In genomic region chr10:26527018-26527417, GRCh38 we compare ENCODE assay signal across 24 cellular contexts.
DNase-seq lines count a peak whose midpoint lies in the region; ATAC-seq and TF ChIP-seq lines count a peak whose summit lies in the region.
"Had no signal": no experiment of that assay in that cellular context is flagged by ENCODE, and none has a peak within 500 bp of the region (broad histone marks: within the 10 kb centered on the region; RNA-seq: fewer than 3 reads in every experiment).

No MANE protein-coding gene starts in this region.

- CTCF ChIA-PET in activated CD4-positive, alpha-beta T cell treated with anti-CD3 and anti-CD28 coated beads for 36 hours (lab: Charles Lee): no interaction called here

- TF ChIP-seq POLR2A in Peyer's patch (IDR thresholded peaks at IDR 0.05) (no peak), body of pancreas (IDR thresholded peaks at IDR 0.05) (no peak)

- peak; percentile 28 for DNase-seq in activated CD4-positive, alpha-beta T cell treated with anti-CD3 and anti-CD28 coated beads for 36 hours
- no peak for DNase-seq in activated CD4-positive, alpha-beta T cell treated with anti-CD3 and anti-CD28 coated beads, Interleukin-2, amount 10 ng/mL, durations not matched to agents 24 days and 14 days
- DNase-seq in activated naive CD4-positive, alpha-beta T cell treated with anti-CD3 and anti-CD28 coated beads, Interleukin-2, amount 50 U/mL, for 16 hours: peak; percentile 23
- no peak for DNase-seq in activated naive CD4-positive, alpha-beta T cell (lab: John Stamatoyannopoulos, UW)
- no peak for DNase-seq in activated naive CD8-positive, alpha-beta T cell treated with anti-CD3 and anti-CD28 coated beads for 36 hours
- DNase-seq in stimulated activated effector memory CD8-positive, alpha-beta T cell treated with anti-CD3 and anti-CD28 coated beads, Interleukin-12 subunit alpha, Interleukin-12 subunit beta, amount 100 ng/mL, for 72 hours (ENCODE audit: low spot score in 2 of 2): no peak
- DNase-seq in Peyer's patch (no peak), body of pancreas (no peak)
- DNase-seq: 8988T; activated gamma-delta T cell treated with Interleukin-2 at 50 U/mL for 16 hours; Calu3; DMS79 treated with DMSO at 0.1 percent for 48 hours; GDM1; KG1; kidney; NCI-H2029 treated with DMSO at 0.1 percent for 48 hours; NCI-H524 treated with DMSO at 0.1 percent for 48 hours; NK-92 treated with Interleukin-12 subunit alpha and Interleukin-12 subunit beta, amount 100 ng/mL, for 24 hours; stimulated activated naive CD4-positive, alpha-beta T cell treated with Interleukin-2 at 50 U/mL for 16 hours; testis had no signal

- peak; percentile 36 for ATAC-seq in activated CD4-positive, alpha-beta T cell treated with anti-CD3 and anti-CD28 coated beads for 36 hours
- ATAC-seq in stimulated activated effector memory CD8-positive, alpha-beta T cell treated with anti-CD3 and anti-CD28 coated beads, Interleukin-12 subunit alpha, Interleukin-12 subunit beta, amount 100 ng/mL, for 72 hours: peak; percentile 53
- ATAC-seq in body of pancreas: no peak
- ATAC-seq: activated CD4-positive, CD25-positive, alpha-beta regulatory T cell treated with anti-CD3 and anti-CD28 coated beads, Interleukin-2, amount 50 U/mL, for 24 hours had no signal

- H3K27me3 ChIP-seq in Peyer's patch (no peaks in the 10 kb centered on the region), body of pancreas (no peaks in the 10 kb centered on the region)
- H3K27me3 ChIP-seq: breast epithelium, testis had no signal

- peaks cover 7% of the 10 kb centered on the region for H3K4me1 Mint-ChIP-seq in activated CD4-positive, alpha-beta T cell treated with anti-CD3 and anti-CD28 coated beads for 36 hours
- peaks cover 10% of the 10 kb centered on the region for H3K4me1 Mint-ChIP-seq in activated CD4-positive, alpha-beta T cell treated with anti-CD3 and anti-CD28 coated beads, Interleukin-2, amount 10 ng/mL, durations not matched to agents 24 days and 14 days
- H3K4me1 Mint-ChIP-seq in activated naive CD8-positive, alpha-beta T cell treated with anti-CD3 and anti-CD28 coated beads for 36 hours: peaks cover 33% of the 10 kb centered on the region
- H3K4me1 Mint-ChIP-seq in stimulated activated effector memory CD8-positive, alpha-beta T cell treated with anti-CD3 and anti-CD28 coated beads, Interleukin-12 subunit alpha, Interleukin-12 subunit beta, amount 100 ng/mL, for 72 hours: peaks cover 19% of the 10 kb centered on the region

- H3K36me3 Mint-ChIP-seq in activated CD4-positive, alpha-beta T cell treated with anti-CD3 and anti-CD28 coated beads for 36 hours (ENCODE audit: low read depth): peaks cover 40% of the 10 kb centered on the region
- H3K36me3 Mint-ChIP-seq in activated CD4-positive, alpha-beta T cell treated with anti-CD3 and anti-CD28 coated beads, Interleukin-2, amount 10 ng/mL, durations not matched to agents 24 days and 14 days (ENCODE audit: low read depth): peaks cover 49% of the 10 kb centered on the region
- H3K36me3 Mint-ChIP-seq in activated naive CD8-positive, alpha-beta T cell treated with anti-CD3 and anti-CD28 coated beads for 36 hours: peaks cover 41% of the 10 kb centered on the region
- H3K36me3 Mint-ChIP-seq in stimulated activated effector memory CD8-positive, alpha-beta T cell treated with anti-CD3 and anti-CD28 coated beads, Interleukin-12 subunit alpha, Interleukin-12 subunit beta, amount 100 ng/mL, for 72 hours: peaks cover 99% of the 10 kb centered on the region

- no peak overlapping the region for H3K4me3 ChIP-seq in Peyer's patch
- H3K4me3 ChIP-seq in body of pancreas: no peak overlapping the region
- H3K4me3 ChIP-seq: breast epithelium, SK-N-MC, skin epidermis, testis had no signal

- H3K27me3 Mint-ChIP-seq in activated CD4-positive, alpha-beta T cell treated with anti-CD3 and anti-CD28 coated beads for 36 hours: no peaks in the 10 kb centered on the region
- H3K27me3 Mint-ChIP-seq in activated CD4-positive, alpha-beta T cell treated with anti-CD3 and anti-CD28 coated beads, Interleukin-2, amount 10 ng/mL, durations not matched to agents 24 days and 14 days: no peaks in the 10 kb centered on the region
- no peaks in the 10 kb centered on the region for H3K27me3 Mint-ChIP-seq in activated naive CD8-positive, alpha-beta T cell treated with anti-CD3 and anti-CD28 coated beads for 36 hours

- H3K4me3 Mint-ChIP-seq in activated CD4-positive, alpha-beta T cell treated with anti-CD3 and anti-CD28 coated beads for 36 hours: no peak overlapping the region
- H3K4me3 Mint-ChIP-seq in activated CD4-positive, alpha-beta T cell treated with anti-CD3 and anti-CD28 coated beads, Interleukin-2, amount 10 ng/mL, durations not matched to agents 24 days and 14 days: no peak overlapping the region
- no peak overlapping the region for H3K4me3 Mint-ChIP-seq in activated naive CD8-positive, alpha-beta T cell treated with anti-CD3 and anti-CD28 coated beads for 36 hours
- no peak overlapping the region for H3K4me3 Mint-ChIP-seq in stimulated activated effector memory CD8-positive, alpha-beta T cell treated with anti-CD3 and anti-CD28 coated beads, Interleukin-12 subunit alpha, Interleukin-12 subunit beta, amount 100 ng/mL, for 72 hours

- H3K27ac ChIP-seq in Peyer's patch (no peak overlapping the region), body of pancreas (no peak overlapping the region)
- H3K27ac ChIP-seq: breast epithelium, SK-N-MC, skin epidermis, testis had no signal

- POLR2A ChIA-PET in activated CD4-positive, alpha-beta T cell treated with anti-CD3 and anti-CD28 coated beads for 36 hours (lab: Charles Lee): no interaction called here

- WGBS in body of pancreas, 2 donors: 71 to 77% methylated on average over 2 of the region's 2 CpGs

- H3K36me3 ChIP-seq in Peyer's patch (no peaks in the 10 kb centered on the region), body of pancreas (replicated peaks in 1 of 2; ENCODE audit: insufficient read depth in 1 of 2, low read depth in 2 of 2) (no peaks in the 10 kb centered on the region)
- H3K36me3 ChIP-seq: breast epithelium had no signal

- H3K27ac Mint-ChIP-seq in activated CD4-positive, alpha-beta T cell treated with anti-CD3 and anti-CD28 coated beads for 36 hours: peak overlapping the region; percentile 13
- H3K27ac Mint-ChIP-seq in activated CD4-positive, alpha-beta T cell treated with anti-CD3 and anti-CD28 coated beads, Interleukin-2, amount 10 ng/mL, durations not matched to agents 24 days and 14 days: no peak overlapping the region
- H3K27ac Mint-ChIP-seq in activated naive CD8-positive, alpha-beta T cell treated with anti-CD3 and anti-CD28 coated beads for 36 hours: peak overlapping the region; percentile 54
- no peak overlapping the region for H3K27ac Mint-ChIP-seq in stimulated activated effector memory CD8-positive, alpha-beta T cell treated with anti-CD3 and anti-CD28 coated beads, Interleukin-12 subunit alpha, Interleukin-12 subunit beta, amount 100 ng/mL, for 72 hours

- intact Hi-C loops in activated CD4-positive, alpha-beta T cell treated with anti-CD3 and anti-CD28 coated beads for 36 hours (cut with DNase I, micrococcal nuclease): no loop called here
- intact Hi-C loops in activated CD4-positive, alpha-beta T cell treated with anti-CD3 and anti-CD28 coated beads, Interleukin-2, amount 10 ng/mL, durations not matched to agents 24 days and 14 days (cut with micrococcal nuclease): no loop called here
- intact Hi-C loops in body of pancreas (cut with DNase I): no loop called here

- no peak for TF ChIP-seq CTCF in Peyer's patch (IDR thresholded peaks at IDR 0.05)
- no peak for TF ChIP-seq CTCF in body of pancreas (IDR thresholded peaks at IDR 0.05)

- H3K4me1 ChIP-seq in Peyer's patch (no peaks in the 10 kb centered on the region), body of pancreas (no peaks in the 10 kb centered on the region)
- H3K4me1 ChIP-seq: breast epithelium, testis had no signal

- no peaks in the 10 kb centered on the region for H3K9me3 ChIP-seq in Peyer's patch
- no peaks in the 10 kb centered on the region for H3K9me3 ChIP-seq in body of pancreas
- H3K9me3 ChIP-seq: breast epithelium, testis had no signal

- H3K9me3 Mint-ChIP-seq in activated CD4-positive, alpha-beta T cell treated with anti-CD3 and anti-CD28 coated beads for 36 hours (ENCODE audit: low read depth): no peaks in the 10 kb centered on the region
- no peaks in the 10 kb centered on the region for H3K9me3 Mint-ChIP-seq in activated CD4-positive, alpha-beta T cell treated with anti-CD3 and anti-CD28 coated beads, Interleukin-2, amount 10 ng/mL, durations not matched to agents 24 days and 14 days
- no peaks in the 10 kb centered on the region for H3K9me3 Mint-ChIP-seq in activated naive CD8-positive, alpha-beta T cell treated with anti-CD3 and anti-CD28 coated beads for 36 hours
- no peaks in the 10 kb centered on the region for H3K9me3 Mint-ChIP-seq in stimulated activated effector memory CD8-positive, alpha-beta T cell treated with anti-CD3 and anti-CD28 coated beads, Interleukin-12 subunit alpha, Interleukin-12 subunit beta, amount 100 ng/mL, for 72 hours

Comparison
In these comparisons a context has a peak if more than half of its experiments do, and no peak if none do; other contexts are left out.
1. DNase-seq: peak in activated CD4-positive, alpha-beta T cell treated with anti-CD3 and anti-CD28 coated beads for 36 hours (single experiment) and activated naive CD4-positive, alpha-beta T cell treated with anti-CD3 and anti-CD28 coated beads, Interleukin-2, amount 50 U/mL, for 16 hours (single experiment); none in activated CD4-positive, alpha-beta T cell treated with anti-CD3 and anti-CD28 coated beads, Interleukin-2, amount 10 ng/mL, durations not matched to agents 24 days and 14 days (single experiment), activated naive CD4-positive, alpha-beta T cell (0 of 4), activated naive CD8-positive, alpha-beta T cell treated with anti-CD3 and anti-CD28 coated beads for 36 hours (single experiment), stimulated activated effector memory CD8-positive, alpha-beta T cell treated with anti-CD3 and anti-CD28 coated beads, Interleukin-12 subunit alpha, Interleukin-12 subunit beta, amount 100 ng/mL, for 72 hours (0 of 2), Peyer's patch (0 of 3) and body of pancreas (0 of 4).
2. H3K27ac Mint-ChIP-seq: peak in activated CD4-positive, alpha-beta T cell treated with anti-CD3 and anti-CD28 coated beads for 36 hours (single experiment) and activated naive CD8-positive, alpha-beta T cell treated with anti-CD3 and anti-CD28 coated beads for 36 hours (single experiment); none in activated CD4-positive, alpha-beta T cell treated with anti-CD3 and anti-CD28 coated beads, Interleukin-2, amount 10 ng/mL, durations not matched to agents 24 days and 14 days (single experiment) and stimulated activated effector memory CD8-positive, alpha-beta T cell treated with anti-CD3 and anti-CD28 coated beads, Interleukin-12 subunit alpha, Interleukin-12 subunit beta, amount 100 ng/mL, for 72 hours (single experiment).